In the genomic region with DNA sequence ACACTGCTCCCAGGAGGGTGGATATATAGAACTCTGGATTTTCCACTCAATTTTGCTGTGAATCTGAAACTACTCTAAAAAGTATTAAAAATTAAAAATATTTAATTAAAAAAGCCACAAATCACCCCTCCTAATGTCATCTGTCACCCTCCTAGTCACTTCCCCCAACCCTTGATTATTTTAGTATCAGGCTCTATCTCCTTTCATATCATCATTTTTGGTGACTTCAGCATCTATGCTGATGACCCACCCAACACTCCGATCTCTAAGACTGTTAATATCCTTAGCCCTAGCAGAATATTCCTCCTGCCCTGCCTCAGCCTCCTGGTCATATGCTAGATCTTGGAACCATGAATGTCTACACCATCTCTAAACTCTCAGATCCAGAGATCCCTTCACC, we compare ENCODE assay signal across 1 cellular context.
TF ChIP-seq lines count a peak whose summit lies in the region.

No MANE protein-coding gene starts in this region.

TF ChIP-seq in GM12878, 131 proteins besides CTCF, POLR2A, EP300 and RAD21 (continued from another document):
- TF ChIP-seq BCLAF1 (IDR thresholded peaks at IDR 0.05), result no peak
- no peak for TF ChIP-seq MLLT1 (IDR thresholded peaks at IDR 0.05)
- no peak for TF ChIP-seq TARDBP (IDR thresholded peaks at IDR 0.05; ENCODE audit: borderline replicate concordance)
